In the genomic region with DNA sequence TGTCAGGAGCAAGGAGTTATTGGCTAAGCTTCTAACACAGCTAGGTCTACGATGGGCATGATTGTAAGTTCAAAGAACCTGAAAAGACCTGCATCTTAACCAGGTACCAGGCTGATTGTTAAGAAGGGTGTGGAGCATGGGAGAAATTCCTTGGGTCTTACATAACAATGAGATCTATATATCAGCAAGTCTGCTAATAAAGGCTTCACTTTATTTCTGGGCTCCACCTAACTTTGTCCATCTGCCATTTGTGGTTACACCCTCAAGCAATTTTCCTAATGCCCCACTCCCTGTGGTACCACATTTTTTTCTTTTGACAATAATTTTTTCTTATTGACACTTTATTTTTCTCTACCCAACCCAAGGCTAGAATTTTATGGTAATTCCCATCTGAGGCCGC, we compare ENCODE assay signal across 24 cellular contexts.
DNase-seq lines count a peak whose midpoint lies in the region; ATAC-seq, FAIRE-seq and TF ChIP-seq lines count a peak whose summit lies in the region.
"Had no signal": no experiment of that assay in that cellular context is flagged by ENCODE, and none has a peak within 500 bp of the region (broad histone marks: within the 10 kb centered on the region; RNA-seq: fewer than 3 reads in every experiment).

No MANE protein-coding gene starts in this region.

- dilution Hi-C loops in mammary epithelial cell (cut with HindIII; ENCODE audit: low sequenced_read_pairs) (no loop called here), keratinocyte (cut with MboI; ENCODE audit: extremely low pct_ligation_motif_present, low sequenced_read_pairs) (no loop called here)

- BruUV-seq in mammary epithelial cell (replicated peaks; lab: Mats Ljungman, UMichigan) (no TSS peak), MCF 10A (replicated peaks; lab: Mats Ljungman, UMichigan) (no TSS peak)

- H3K4me1 ChIP-seq in mammary epithelial cell (ENCODE audit: insufficient read depth, low read length) (peaks cover 21% of the 10 kb centered on the region), keratinocyte (ENCODE audit: control insufficient read depth, extremely low read depth, insufficient read depth, low read length) (peaks cover 14% of the 10 kb centered on the region), mucosa of descending colon (ENCODE audit: low read depth) (no peaks in the 10 kb centered on the region)
- H3K4me1 ChIP-seq: BLaER1 treated with 17β-estradiol and CSF1 and Interleukin-3, amounts not matched to agents 10 nM and 100 nM had no signal

- 42% methylated on average over 2 of the region's 2 CpGs for WGBS in mammary epithelial cell (ENCODE audit: low coverage, missing lambda C conversion rate)

- H4K20me1 ChIP-seq in mammary epithelial cell (ENCODE audit: insufficient read depth, low read length) = no peaks in the 10 kb centered on the region
- no peaks in the 10 kb centered on the region for H4K20me1 ChIP-seq in keratinocyte (ENCODE audit: control insufficient read depth, extremely low read depth, insufficient read depth, low read length)
- H4K20me1 ChIP-seq: BLaER1 treated with 17β-estradiol and CSF1 and Interleukin-3, amounts not matched to agents 10 nM and 100 nM had no signal

- POLR2A ChIA-PET in MCF 10A (lab: Yijun Ruan, JAX) = interaction anchor here (0.6 to 2.1 kb wide), 4 partner anchors 9 to 214 kb away, joined by 3 to 6 read pairs (median 4); no protein-coding TSS in a partner anchor

- H3K9me3 Mint-ChIP-seq in MCF 10A (ENCODE audit: unreplicated experiment) = no peaks in the 10 kb centered on the region
- peaks cover 0 to 6% (median under 1%) of the 10 kb centered on the region in 6 donors for H3K9me3 Mint-ChIP-seq in immature natural killer cell

- in situ Hi-C loops in mammary epithelial cell (cut with MboI; ENCODE audit: low sequenced_read_pairs in 2 of 2) = no loop called here

- no peak for TF ChIP-seq CTCF in mammary epithelial cell (conservative IDR thresholded peaks at IDR 0.05 in 1 of 2, IDR thresholded peaks at IDR 0.05 in 1 of 2; ENCODE audit: extremely low read depth in 1 of 2, insufficient read depth in 1 of 2, low read depth in 1 of 2, low read length in 2 of 2)
- no peak for TF ChIP-seq CTCF in MCF 10A (IDR thresholded peaks at IDR 0.05; ENCODE audit: unreplicated experiment)
- no peak for TF ChIP-seq CTCF in epithelial cell of esophagus (IDR thresholded peaks at IDR 0.05; ENCODE audit: insufficient read depth, low read depth, low read length, missing control alignments)
- no peak for TF ChIP-seq CTCF in keratinocyte (optimal IDR thresholded peaks at IDR 0.05 in 1 of 3, IDR thresholded peaks at IDR 0.05 in 1 of 3, conservative IDR thresholded peaks at IDR 0.05 in 1 of 3; ENCODE audit: extremely low read depth in 1 of 3, insufficient read depth in 2 of 3, low read length in 3 of 3)
- no peak for TF ChIP-seq CTCF in mucosa of descending colon (IDR thresholded peaks at IDR 0.05)

- no peak for ATAC-seq in mucosa of descending colon
- ATAC-seq: A549; CD8-positive, alpha-beta T cell; GM12878 had no signal

- H3K9me3 ChIP-seq in mammary epithelial cell (replicated peaks; ENCODE audit: insufficient read depth, low read length) = no peaks in the 10 kb centered on the region
- no peaks in the 10 kb centered on the region for H3K9me3 ChIP-seq in keratinocyte (ENCODE audit: control insufficient read depth, low read depth, low read length)
- H3K9me3 ChIP-seq in mucosa of descending colon = no peaks in the 10 kb centered on the region
- H3K9me3 ChIP-seq: A549; BLaER1 treated with 17β-estradiol and CSF1 and Interleukin-3, amounts not matched to agents 10 nM and 100 nM; Caco-2 had no signal

- FAIRE-seq in keratinocyte (lab: Jason Lieb, UNC) = peak; percentile 55
- FAIRE-seq: D721Med, GM12878, GM12892, GM18507 had no signal

- H3K27ac ChIP-seq in mammary epithelial cell (ENCODE audit: insufficient read depth, low read depth, low read length) = peak overlapping the region; percentile 69
- no peak overlapping the region for H3K27ac ChIP-seq in keratinocyte (ENCODE audit: control insufficient read depth, insufficient read depth, low read length)
- H3K27ac ChIP-seq: 22Rv1; BLaER1 treated with 17β-estradiol and CSF1 and Interleukin-3, amounts not matched to agents 10 nM and 100 nM; C4-2B had no signal

- H3K4me3 Mint-ChIP-seq in MCF 10A (ENCODE audit: unreplicated experiment) (no peak overlapping the region), immature natural killer cell (no peak overlapping the region)
- H3K4me3 Mint-ChIP-seq: B cell; CD4-positive, alpha-beta T cell; CD8-positive, alpha-beta T cell had no signal

- H3K9ac ChIP-seq in mammary epithelial cell (ENCODE audit: insufficient read depth, low read length) (no peak overlapping the region), keratinocyte (ENCODE audit: control insufficient read depth, extremely low read depth, insufficient read depth, low read length) (no peak overlapping the region)
- H3K9ac ChIP-seq: BLaER1 treated with 17β-estradiol and CSF1 and Interleukin-3, amounts not matched to agents 10 nM and 100 nM had no signal

- H3K27me3 ChIP-seq in mammary epithelial cell (ENCODE audit: insufficient read depth, low read length) (no peaks in the 10 kb centered on the region), keratinocyte (ENCODE audit: control insufficient read depth, extremely low read depth, insufficient read depth, low read length) (no peaks in the 10 kb centered on the region)
- H3K27me3 ChIP-seq: BLaER1 treated with 17β-estradiol and CSF1 and Interleukin-3, amounts not matched to agents 10 nM and 100 nM had no signal

- H3K79me2 ChIP-seq in mammary epithelial cell (ENCODE audit: insufficient read depth, low read length) (no peaks in the 10 kb centered on the region), keratinocyte (ENCODE audit: control insufficient read depth, insufficient read depth, low read length) (no peaks in the 10 kb centered on the region)

- H3K9me1 ChIP-seq in keratinocyte (ENCODE audit: control insufficient read depth, extremely low read depth, insufficient read depth, low read length) = no peaks in the 10 kb centered on the region

- peak overlapping the region; percentile 1 for H2AFZ ChIP-seq in mammary epithelial cell (ENCODE audit: low read depth, low read length)
- H2AFZ ChIP-seq in keratinocyte (ENCODE audit: control insufficient read depth, low read length) = peak overlapping the region; percentile 23

- H3K27ac Mint-ChIP-seq in MCF 10A (ENCODE audit: low read depth, unreplicated experiment) (no peak overlapping the region), immature natural killer cell (no peak overlapping the region)
- H3K27ac Mint-ChIP-seq: B cell; CD4-positive, alpha-beta T cell; CD8-positive, alpha-beta T cell had no signal

- H3K36me3 ChIP-seq in mammary epithelial cell (ENCODE audit: insufficient read depth, low read length) (no peaks in the 10 kb centered on the region), keratinocyte (ENCODE audit: control insufficient read depth in 2 of 2, extremely low read depth in 1 of 2, insufficient read depth in 2 of 2, low read length in 2 of 2) (no peaks in the 10 kb centered on the region), mucosa of descending colon (ENCODE audit: low read depth) (no peaks in the 10 kb centered on the region)
- H3K36me3 ChIP-seq: BLaER1 treated with 17β-estradiol and CSF1 and Interleukin-3, amounts not matched to agents 10 nM and 100 nM had no signal

- H3K4me3 ChIP-seq in mammary epithelial cell (replicated peaks in 1 of 3; ENCODE audit: insufficient read depth in 1 of 3, low read depth in 2 of 3, low read length in 3 of 3) (no peak overlapping the region), epithelial cell of esophagus (ENCODE audit: low read length) (no peak overlapping the region), keratinocyte (ENCODE audit: control insufficient read depth in 2 of 3, extremely low read depth in 1 of 3, insufficient read depth in 2 of 3, low read depth in 1 of 3, low read length in 3 of 3) (no peak overlapping the region), mucosa of descending colon (no peak overlapping the region)
- H3K4me3 ChIP-seq: A549; BLaER1 treated with 17β-estradiol and CSF1 and Interleukin-3, amounts not matched to agents 10 nM and 100 nM; GM12878 had no signal

- intact Hi-C loops in mammary epithelial cell (cut with micrococcal nuclease) (no loop called here), MCF 10A (cut with micrococcal nuclease) (no loop called here), mucosa of descending colon (cut with DNase I, micrococcal nuclease) (no loop called here)

- H3K27me3 Mint-ChIP-seq in MCF 10A (ENCODE audit: insufficient read depth, unreplicated experiment) (no peaks in the 10 kb centered on the region), immature natural killer cell (ENCODE audit: low read depth in 3 of 3) (peaks cover 0 to 5% (median 0%) of the 10 kb centered on the region in 3 donors)
- H3K27me3 Mint-ChIP-seq: B cell had no signal

- H3K4me2 ChIP-seq in mammary epithelial cell (ENCODE audit: insufficient read depth, low read depth, low read length) (peak overlapping the region; percentile 38), keratinocyte (ENCODE audit: control insufficient read depth, extremely low read depth, insufficient read depth, low read depth, low read length) (peak overlapping the region; percentile 2)
- H3K4me2 ChIP-seq: A549; BLaER1 treated with 17β-estradiol and CSF1 and Interleukin-3, amounts not matched to agents 10 nM and 100 nM had no signal

- H3K36me3 Mint-ChIP-seq in MCF 10A (ENCODE audit: insufficient read depth, unreplicated experiment) = no peaks in the 10 kb centered on the region
- H3K36me3 Mint-ChIP-seq in immature natural killer cell = no peaks in the 10 kb centered on the region
- H3K36me3 Mint-ChIP-seq: CD8-positive, alpha-beta T cell had no signal

- peak; percentile 75 for DNase-seq in mammary epithelial cell
- no peak for DNase-seq in MCF 10A (ENCODE audit: unreplicated experiment)
- DNase-seq in epithelial cell of esophagus (ENCODE audit: low read depth) = peak; percentile 18
- peak; percentile 54 for DNase-seq in keratinocyte (ENCODE audit: low read depth, low spot score)
- no peak for DNase-seq in kidney tubule cell (ENCODE audit: low spot score)
- no peak for DNase-seq in immature natural killer cell
- DNase-seq in mucosa of descending colon = no peak
- DNase-seq: AML-193; Caco-2; Calu3; CD4-positive, alpha-beta T cell; CD8-positive, alpha-beta T cell; DND-41; EL; GDM1 had no signal

- CTCF ChIA-PET in mammary epithelial cell (lab: Charles Lee; ENCODE audit: low non-redundant PET) (no interaction called here), MCF 10A (lab: Yijun Ruan, JAX) (interaction anchor here (0.7 kb wide), 2 partner anchors 10 to 351 kb away, joined by 3 read pairs; no protein-coding TSS in a partner anchor)

- H3K4me1 Mint-ChIP-seq in MCF 10A (ENCODE audit: insufficient read depth, unreplicated experiment) (peaks cover 6% of the 10 kb centered on the region), immature natural killer cell (no peaks in the 10 kb centered on the region)
- H3K4me1 Mint-ChIP-seq: B cell had no signal

Comparison
In these comparisons a context has a peak if more than half of its experiments do, and no peak if none do; other contexts are left out.
1. DNase-seq: peak in mammary epithelial cell (single experiment), epithelial cell of esophagus (single experiment) and keratinocyte (single experiment); none in MCF 10A (single experiment), kidney tubule cell (single experiment), immature natural killer cell (0 of 3) and mucosa of descending colon (0 of 3).